ENCODE assay signal across 8 cellular contexts in the genomic region with DNA sequence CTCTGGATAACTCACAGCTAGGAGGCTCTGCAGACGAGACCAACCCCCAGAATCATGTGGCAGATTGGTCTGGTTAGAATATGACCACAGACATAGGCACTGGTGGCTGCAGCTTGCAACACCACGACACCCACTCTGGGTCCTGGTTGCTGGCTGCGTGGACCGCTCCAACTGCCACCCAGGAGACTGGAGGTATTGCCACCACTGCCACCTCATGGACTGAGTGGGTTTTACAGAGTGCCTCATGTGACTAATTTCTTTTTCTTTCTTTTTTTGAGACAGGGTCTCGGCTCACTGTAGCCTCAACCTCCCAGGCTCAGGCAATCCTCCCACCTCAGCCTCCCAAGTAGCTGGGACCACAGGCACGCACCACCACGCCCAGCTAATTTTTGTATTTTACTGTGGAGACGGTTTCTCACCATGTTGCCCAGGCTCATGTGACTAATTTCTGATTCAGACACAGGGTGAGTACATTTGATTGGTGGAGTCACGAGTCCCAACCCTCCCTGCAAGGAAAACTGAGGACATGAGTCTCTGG. TPM values are rescaled to one million over a fixed set of nuclear protein-coding genes. Genes with fewer than 3 reads are reported as not detected.
DNase-seq lines count a peak whose midpoint lies in the region; ATAC-seq and TF ChIP-seq lines count a peak whose summit lies in the region.

No MANE protein-coding gene starts in this region.

- H3K36me3 ChIP-seq in esophagus muscularis mucosa = no peaks in the 10 kb centered on the region

- H3K4me3 ChIP-seq in esophagus muscularis mucosa = no peak overlapping the region

- intact Hi-C loops in esophagus muscularis mucosa (cut with DNase I) (loop anchor here (2.0 kb wide), 1 partner anchor 64 kb away; no protein-coding TSS in a partner anchor), natural killer cell (cut with micrococcal nuclease) (loop anchor here (1.0 to 5.0 kb wide), 4 partner anchors 35 to 91 kb away; partner anchors contain the start of gene SLC20A1)

- no peak overlapping the region for H3K27ac ChIP-seq in esophagus muscularis mucosa (replicated peaks in 1 of 4)

- TF ChIP-seq CTCF in esophagus muscularis mucosa (IDR thresholded peaks at IDR 0.05) (peak; percentile 53 to 78 (median 70)), natural killer cell (IDR thresholded peaks at IDR 0.05) (peak; percentile 75)

- H3K27me3 ChIP-seq in esophagus muscularis mucosa = no peaks in the 10 kb centered on the region

- H3K9me3 ChIP-seq in esophagus muscularis mucosa = no peaks in the 10 kb centered on the region

- H3K27me3 Mint-ChIP-seq in natural killer cell (ENCODE audit: low read depth in 2 of 2) = no peaks in the 10 kb centered on the region

- H3K4me1 ChIP-seq in esophagus muscularis mucosa = peaks cover 0 to 8% (median 6%) of the 10 kb centered on the region in 4 donors

- TF ChIP-seq EP300 in esophagus muscularis mucosa (IDR thresholded peaks at IDR 0.05) = no peak

- peak overlapping the region; percentile 71 to 89 for H3K27ac Mint-ChIP-seq in natural killer cell

- peaks cover 37% of the 10 kb centered on the region in 2 donors for H3K4me1 Mint-ChIP-seq in natural killer cell

- WGBS in esophagus muscularis mucosa = 60% methylated on average over 9 of the region's 9 CpGs

- DNase-seq in EL = peak; percentile 60
- DNase-seq in OCI-M2 (lab: John Stamatoyannopoulos, UW; ENCODE audit: unreplicated experiment) = peak; percentile 39
- DNase-seq in activated T-cell treated with anti-CD3 and anti-CD28 coated beads for 24 hours (ENCODE audit: low read depth) = peak; percentile 32
- no peak for DNase-seq in esophagus muscularis mucosa (ENCODE audit: extremely low spot score)
- peak; percentile 57 for DNase-seq in natural killer cell
- DNase-seq in stromal cell of bone marrow (ENCODE audit: low read depth) = peak; percentile 55

- peak overlapping the region; percentile 72 for H3K4me3 Mint-ChIP-seq in natural killer cell

- no peak for TF ChIP-seq POLR2A in esophagus muscularis mucosa (IDR thresholded peaks at IDR 0.05; ENCODE audit: low read depth)

- no peaks in the 10 kb centered on the region for H3K9me3 Mint-ChIP-seq in natural killer cell

- peak; percentile 52 for ATAC-seq in HG02852 (IDR thresholded peaks at IDR 0.05; ENCODE audit: unreplicated experiment)
- peak; percentile 75 to 94 (median 85) for ATAC-seq in natural killer cell
- ATAC-seq in HG02571 (IDR thresholded peaks at IDR 0.05; ENCODE audit: unreplicated experiment) = no peak

- no peaks in the 10 kb centered on the region for H3K36me3 Mint-ChIP-seq in natural killer cell

RNA-seq across cellular contexts. Expression of gene NT5DC4, which starts 29.9 kb away (rescaled TPM):
- total RNA-seq in esophagus muscularis mucosa = not detected
- 1 to 10 TPM in 1 of 3 donors, under 1 TPM in 1, not detected in 1; 0.45 to 2.0 TPM for total RNA-seq in natural killer cell

RNA-seq across cellular contexts. Expression of gene SLC20A1, which starts 45.2 kb away (rescaled TPM):
- total RNA-seq in esophagus muscularis mucosa (10 to 100 TPM; 12.0 to 34.1 (median 14.9) TPM), natural killer cell (100 to 1,000 TPM; 193 to 241 (median 233) TPM)

Comparison
In these comparisons a context has a peak if more than half of its experiments do, and no peak if none do; other contexts are left out.
1. RNA of gene SLC20A1, which starts 45.2 kb away (total RNA-seq): 193 to 241 TPM in natural killer cell; 12.0 to 34.1 TPM in esophagus muscularis mucosa; every median in the first group is over 4 times any median in the second.